33 cellular contexts compared by ENCODE assay signal in genomic region chr17:40796846-40797245, GRCh38. TPM values are rescaled to one million over a fixed set of nuclear protein-coding genes. Genes with fewer than 3 reads are reported as not detected.
"Had no signal": no experiment of that assay in that cellular context is flagged by ENCODE, and none has a peak within 500 bp of the region (broad histone marks: within the 10 kb centered on the region; RNA-seq: fewer than 3 reads in every experiment).

No MANE protein-coding gene starts in this region.

- H3K36me3 ChIP-seq: left ventricle myocardium inferior, pancreas, prostate gland, sigmoid colon, spleen, suprapubic skin, thoracic aorta, tibial artery, upper lobe of right lung had no signal

- H3K4me3 ChIP-seq: hepatocyte, left ventricle myocardium inferior, lung, mucosa of descending colon, pancreas, prostate gland, sigmoid colon, spleen, suprapubic skin, thoracic aorta, tibial artery, upper lobe of right lung had no signal

- H3K4me2 ChIP-seq: hepatocyte had no signal

- H3K4me1 Mint-ChIP-seq: immature natural killer cell; naive thymus-derived CD4-positive, alpha-beta T cell; stimulated activated effector memory CD8-positive, alpha-beta T cell treated with anti-CD3 and anti-CD28 coated beads, Interleukin-12 subunit alpha, Interleukin-12 subunit beta, amount 100 ng/mL, for 72 hours had no signal

- H3K4me3 Mint-ChIP-seq: immature natural killer cell; naive thymus-derived CD4-positive, alpha-beta T cell; natural killer cell treated with Interleukin-12 subunit alpha and Interleukin-12 subunit beta and Interleukin-15 and Interleukin-18, amount 100 ng/mL, for 72 hours; stimulated activated effector memory CD8-positive, alpha-beta T cell treated with anti-CD3 and anti-CD28 coated beads, Interleukin-12 subunit alpha, Interleukin-12 subunit beta, amount 100 ng/mL, for 72 hours; stimulated activated naive CD8-positive, alpha-beta T cell treated with anti-CD3 and anti-CD28 coated beads, Interleukin-15, Interleukin-2, amounts not matched to agents 100 ng/mL and 50 ng/mL, for 24 hours had no signal

- H3K4me1 ChIP-seq: left ventricle myocardium inferior, pancreas, prostate gland, sigmoid colon, spleen, tibial artery, upper lobe of right lung had no signal

- H3K9me3 ChIP-seq: left ventricle myocardium inferior, mucosa of descending colon, pancreas, prostate gland, sigmoid colon, spleen, suprapubic skin, thoracic aorta, tibial artery, upper lobe of right lung had no signal

- H3K27ac ChIP-seq: hepatocyte, left ventricle myocardium inferior, pancreas, prostate gland, sigmoid colon, spleen, suprapubic skin, thoracic aorta, tibial artery, upper lobe of right lung had no signal

- H3K9me3 Mint-ChIP-seq: immature natural killer cell; naive thymus-derived CD4-positive, alpha-beta T cell; natural killer cell treated with Interleukin-12 subunit alpha and Interleukin-12 subunit beta and Interleukin-15 and Interleukin-18, amount 100 ng/mL, for 72 hours; stimulated activated effector memory CD8-positive, alpha-beta T cell treated with anti-CD3 and anti-CD28 coated beads, Interleukin-12 subunit alpha, Interleukin-12 subunit beta, amount 100 ng/mL, for 72 hours; stimulated activated naive CD8-positive, alpha-beta T cell treated with anti-CD3 and anti-CD28 coated beads, Interleukin-15, Interleukin-2, amounts not matched to agents 100 ng/mL and 50 ng/mL, for 24 hours had no signal

- DNase-seq: immature natural killer cell; kidney; left ventricle myocardium inferior; midbrain; naive thymus-derived CD4-positive, alpha-beta T cell; nucleus accumbens; pancreas; retina; sigmoid colon; small intestine; spleen; stimulated activated CD4-positive, alpha-beta T cell treated with anti-CD3 and anti-CD28 coated beads, Interleukin-4, amount 100 ng/mL, for 24 hours; stimulated activated naive CD4-positive, alpha-beta T cell; tibial artery; trophoblast cell; upper lobe of right lung had no signal

- ATAC-seq: mucosa of descending colon; naive thymus-derived CD4-positive, alpha-beta T cell; natural killer cell treated with Interleukin-12 subunit alpha and Interleukin-12 subunit beta and Interleukin-15 and Interleukin-18, amount 100 ng/mL, for 72 hours; pancreas; right cardiac atrium; stimulated activated effector memory CD8-positive, alpha-beta T cell treated with anti-CD3 and anti-CD28 coated beads, Interleukin-12 subunit alpha, Interleukin-12 subunit beta, amount 100 ng/mL, for 72 hours; upper lobe of right lung had no signal

- H3K27ac Mint-ChIP-seq: immature natural killer cell; naive thymus-derived CD4-positive, alpha-beta T cell; natural killer cell treated with Interleukin-12 subunit alpha and Interleukin-12 subunit beta and Interleukin-15 and Interleukin-18, amount 100 ng/mL, for 72 hours; stimulated activated effector memory CD8-positive, alpha-beta T cell treated with anti-CD3 and anti-CD28 coated beads, Interleukin-12 subunit alpha, Interleukin-12 subunit beta, amount 100 ng/mL, for 72 hours; stimulated activated naive CD8-positive, alpha-beta T cell treated with anti-CD3 and anti-CD28 coated beads, Interleukin-15, Interleukin-2, amounts not matched to agents 100 ng/mL and 50 ng/mL, for 24 hours had no signal

- H2AFZ ChIP-seq: hepatocyte had no signal

- H3K79me2 ChIP-seq: hepatocyte had no signal

- FAIRE-seq: islet of Langerhans, kidney, pancreas, small intestine, urothelium cell line had no signal

- H3K36me3 Mint-ChIP-seq: immature natural killer cell; naive thymus-derived CD4-positive, alpha-beta T cell; natural killer cell treated with Interleukin-12 subunit alpha and Interleukin-12 subunit beta and Interleukin-15 and Interleukin-18, amount 100 ng/mL, for 72 hours; stimulated activated effector memory CD8-positive, alpha-beta T cell treated with anti-CD3 and anti-CD28 coated beads, Interleukin-12 subunit alpha, Interleukin-12 subunit beta, amount 100 ng/mL, for 72 hours had no signal

RNA-seq across cellular contexts. Expression of gene KRT28, which starts 2.9 kb away (rescaled TPM):
- total RNA-seq: hepatocyte; kidney; left ventricle myocardium inferior; lung; mesenteric fat pad; mucosa of descending colon; myocyte; naive thymus-derived CD4-positive, alpha-beta T cell; natural killer cell treated with Interleukin-12 subunit alpha and Interleukin-12 subunit beta and Interleukin-15 and Interleukin-18, amount 100 ng/mL, for 72 hours; osteoblast; pancreas; prostate gland; right cardiac atrium; sigmoid colon; spleen; subcutaneous adipose tissue; thoracic aorta; upper lobe of right lung had no signal
- polyA plus RNA-seq: hepatocyte; immature natural killer cell; lung; naive thymus-derived CD4-positive, alpha-beta T cell; neural cell; pancreas; right cardiac atrium; sigmoid colon; small intestine; spleen had no signal

RNA-seq across cellular contexts. Expression of gene KRT27, which starts 14.5 kb away (rescaled TPM):
- total RNA-seq: hepatocyte; kidney; left ventricle myocardium inferior; mesenteric fat pad; mucosa of descending colon; myocyte; naive thymus-derived CD4-positive, alpha-beta T cell; natural killer cell treated with Interleukin-12 subunit alpha and Interleukin-12 subunit beta and Interleukin-15 and Interleukin-18, amount 100 ng/mL, for 72 hours; osteoblast; pancreas; prostate gland; spleen; subcutaneous adipose tissue; thoracic aorta had no signal
- polyA plus RNA-seq: hepatocyte; immature natural killer cell; naive thymus-derived CD4-positive, alpha-beta T cell; neural cell; pancreas had no signal

RNA-seq across cellular contexts. Expression of gene KRT26, which starts 24.8 kb away (rescaled TPM):
- total RNA-seq: hepatocyte; kidney; left ventricle myocardium inferior; lung; mesenteric fat pad; mucosa of descending colon; myocyte; naive thymus-derived CD4-positive, alpha-beta T cell; natural killer cell treated with Interleukin-12 subunit alpha and Interleukin-12 subunit beta and Interleukin-15 and Interleukin-18, amount 100 ng/mL, for 72 hours; osteoblast; pancreas; right cardiac atrium; sigmoid colon; spleen; subcutaneous adipose tissue; thoracic aorta; upper lobe of right lung had no signal
- polyA plus RNA-seq: hepatocyte; immature natural killer cell; lung; naive thymus-derived CD4-positive, alpha-beta T cell; neural cell; pancreas; right cardiac atrium; sigmoid colon; small intestine; spleen had no signal

RNA-seq across cellular contexts. Expression of gene KRT25, which starts 41.7 kb away (rescaled TPM):
- total RNA-seq: hepatocyte; kidney; left ventricle myocardium inferior; lung; mesenteric fat pad; mucosa of descending colon; myocyte; naive thymus-derived CD4-positive, alpha-beta T cell; natural killer cell treated with Interleukin-12 subunit alpha and Interleukin-12 subunit beta and Interleukin-15 and Interleukin-18, amount 100 ng/mL, for 72 hours; osteoblast; pancreas; right cardiac atrium; spleen; subcutaneous adipose tissue; thoracic aorta; upper lobe of right lung had no signal
- polyA plus RNA-seq: hepatocyte; immature natural killer cell; lung; naive thymus-derived CD4-positive, alpha-beta T cell; pancreas; right cardiac atrium; sigmoid colon; small intestine; spleen had no signal
